8 cellular contexts compared by ENCODE assay signal in the genomic region with DNA sequence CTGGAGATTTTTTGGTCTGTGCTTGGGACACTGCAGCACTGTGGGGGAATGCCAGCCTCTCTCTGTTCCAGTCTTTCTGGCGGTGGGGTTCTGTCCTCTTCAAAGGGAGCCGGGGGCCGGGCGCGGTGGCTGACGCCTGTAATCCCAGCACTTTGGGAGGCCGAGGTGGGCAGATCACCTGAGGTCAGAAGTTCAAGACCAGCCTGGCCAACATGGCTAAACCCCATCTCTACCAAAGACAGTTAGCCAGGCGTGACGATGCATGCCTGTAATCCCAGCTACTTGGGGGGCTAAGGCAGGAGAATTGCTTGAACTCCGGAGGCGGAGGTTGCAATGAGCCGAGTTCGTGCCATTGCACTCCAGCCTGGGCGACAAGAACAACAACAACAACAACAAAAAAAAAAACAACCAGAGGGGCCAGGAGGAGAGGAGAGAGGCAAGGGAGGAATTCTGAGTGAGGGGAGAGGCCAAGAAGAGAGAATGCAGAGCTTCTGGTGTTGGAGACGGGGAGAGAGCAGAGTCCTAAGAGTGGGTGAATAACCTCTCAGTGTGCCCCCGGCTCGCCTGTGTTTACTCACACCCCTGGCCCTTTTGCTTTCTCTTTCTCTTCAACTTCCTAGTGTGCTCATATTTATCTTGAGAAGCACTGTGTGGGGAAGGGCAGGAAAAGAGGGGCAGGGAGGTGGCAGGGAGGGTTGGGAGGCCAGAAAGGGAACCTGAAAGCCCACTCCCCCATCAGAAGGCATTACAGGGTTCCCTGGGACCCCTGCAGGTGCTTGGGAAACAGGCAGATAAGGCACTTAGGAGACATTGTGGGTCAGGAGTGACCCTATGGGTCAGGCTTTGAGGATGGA. TPM values are rescaled to one million over a fixed set of nuclear protein-coding genes. Genes with fewer than 3 reads are reported as not detected.
DNase-seq lines count a peak whose midpoint lies in the region; ATAC-seq and TF ChIP-seq lines count a peak whose summit lies in the region.

No MANE protein-coding gene starts in this region.

- peak overlapping the region; percentile 52 for H2AFZ ChIP-seq in Loucy (ENCODE audit: low read length)
- peak overlapping the region; percentile 36 for H2AFZ ChIP-seq in mesenchymal stem cell (ENCODE audit: low read depth, low read length)

- H3K36me3 Mint-ChIP-seq in activated naive CD4-positive, alpha-beta T cell treated with anti-CD3 and anti-CD28 coated beads, Interleukin-2, amount 50 U/mL, for 24 hours: peaks cover 5% of the 10 kb centered on the region

- peak overlapping the region; percentile 74 for H4K8ac ChIP-seq in mesenchymal stem cell (ENCODE audit: low read length)

- no peak for TF ChIP-seq CTCF in Loucy (conservative IDR thresholded peaks at IDR 0.05; ENCODE audit: low read length)

- no peaks in the 10 kb centered on the region for H3K9me3 ChIP-seq in Loucy (ENCODE audit: insufficient read depth, low read depth, low read length)
- H3K9me3 ChIP-seq in mesenchymal stem cell (ENCODE audit: control insufficient read depth, low read length): no peaks in the 10 kb centered on the region

- H3K27me3 Mint-ChIP-seq in activated naive CD4-positive, alpha-beta T cell treated with anti-CD3 and anti-CD28 coated beads, Interleukin-2, amount 50 U/mL, for 24 hours: no peaks in the 10 kb centered on the region

- no peaks in the 10 kb centered on the region for H3K27me3 ChIP-seq in Loucy (ENCODE audit: insufficient read depth, low read length, poor library complexity, severe bottlenecking)
- H3K27me3 ChIP-seq in mesenchymal stem cell (ENCODE audit: control insufficient read depth in 1 of 2, insufficient read depth in 1 of 2, low read length in 2 of 2): no peaks in the 10 kb centered on the region

- H3K27ac ChIP-seq in mesenchymal stem cell (ENCODE audit: low read length, poor library complexity, severe bottlenecking): peak overlapping the region; percentile 6

- no peaks in the 10 kb centered on the region for H3K9me3 Mint-ChIP-seq in activated naive CD4-positive, alpha-beta T cell treated with anti-CD3 and anti-CD28 coated beads, Interleukin-2, amount 50 U/mL, for 24 hours

- H3K9me2 ChIP-seq in Loucy (replicated peaks; ENCODE audit: low read depth, low read length): no peaks in the 10 kb centered on the region

- peak overlapping the region; percentile 93 for H3K9ac ChIP-seq in Loucy (ENCODE audit: low read depth, low read length, poor library complexity, severe bottlenecking)
- peak overlapping the region; percentile 35 for H3K9ac ChIP-seq in mesenchymal stem cell (ENCODE audit: low read length)

- peak overlapping the region in 1 of 2 experiments; percentile 52 for H3K18ac ChIP-seq in mesenchymal stem cell (ENCODE audit: low read depth in 1 of 2, low read length in 2 of 2)

- peak overlapping the region; percentile 70 for H4K91ac ChIP-seq in mesenchymal stem cell (ENCODE audit: low read length)

- H3K4me3 ChIP-seq in Loucy (ENCODE audit: low read length, poor library complexity, severe bottlenecking) (peak overlapping the region; percentile 90), mesenchymal stem cell (ENCODE audit: insufficient read depth in 1 of 2, low read depth in 1 of 2, low read length in 2 of 2) (no peak overlapping the region)

- H3K36me3 ChIP-seq in Loucy (ENCODE audit: insufficient read depth, low read length): no peaks in the 10 kb centered on the region
- H3K36me3 ChIP-seq in mesenchymal stem cell (ENCODE audit: control insufficient read depth in 1 of 2, insufficient read depth in 2 of 2, low read depth in 1 of 2, low read length in 2 of 2): peaks cover 0 to 3% of the 10 kb centered on the region in 2 experiments

- no peak overlapping the region for H2BK5ac ChIP-seq in mesenchymal stem cell (ENCODE audit: low read depth, low read length, poor library complexity, severe bottlenecking)

- no peak overlapping the region for H2BK120ac ChIP-seq in mesenchymal stem cell (ENCODE audit: low read depth, low read length)

- peak overlapping the region; percentile 51 to 62 for H2BK12ac ChIP-seq in mesenchymal stem cell (ENCODE audit: low read length in 2 of 2)

- no peak overlapping the region for H3K23ac ChIP-seq in mesenchymal stem cell (ENCODE audit: low read length in 2 of 2)

- H3K4me1 ChIP-seq in Loucy (ENCODE audit: insufficient read depth, low read length, poor library complexity, severe bottlenecking) (peaks cover 37% of the 10 kb centered on the region), mesenchymal stem cell (ENCODE audit: control insufficient read depth, insufficient read depth, low read depth, low read length) (peaks cover 29% of the 10 kb centered on the region)

- peaks cover 7% of the 10 kb centered on the region for H4K20me1 ChIP-seq in Loucy (ENCODE audit: insufficient read depth, low read length, poor library complexity, severe bottlenecking)

- peak overlapping the region; percentile 13 to 57 for H3K4ac ChIP-seq in mesenchymal stem cell (ENCODE audit: low read depth in 1 of 2, low read length in 2 of 2)

- peaks cover 16% of the 10 kb centered on the region for H3K79me1 ChIP-seq in mesenchymal stem cell (replicated peaks; ENCODE audit: low read length, poor library complexity, severe bottlenecking)

- H3K4me3 Mint-ChIP-seq in activated naive CD4-positive, alpha-beta T cell treated with anti-CD3 and anti-CD28 coated beads, Interleukin-2, amount 50 U/mL, for 24 hours: peak overlapping the region; percentile 98

- peak overlapping the region; percentile 81 for H3K4me2 ChIP-seq in Loucy (ENCODE audit: low read depth, low read length, poor library complexity, severe bottlenecking)
- H3K4me2 ChIP-seq in mesenchymal stem cell (ENCODE audit: low read length, poor library complexity, severe bottlenecking): peak overlapping the region; percentile 40

- peaks cover 50% of the 10 kb centered on the region for H3K4me1 Mint-ChIP-seq in activated naive CD4-positive, alpha-beta T cell treated with anti-CD3 and anti-CD28 coated beads, Interleukin-2, amount 50 U/mL, for 24 hours

- peak overlapping the region; percentile 54 for H2AK5ac ChIP-seq in mesenchymal stem cell (ENCODE audit: low read length, severe bottlenecking)

- peaks cover 52% of the 10 kb centered on the region for H3K79me2 ChIP-seq in Loucy (ENCODE audit: insufficient read depth, low read length)

- WGBS in mesenchymal stem cell: 92% methylated on average over 9 of the region's 17 CpGs

- DNase-seq in Ammon's horn (ENCODE audit: low spot score) (peak; percentile 20), mesenchymal stem cell (peak; percentile 79), NCI-H2196 treated with DMSO at 0.1 percent for 48 hours (lab: John Stamatoyannopoulos, UW; ENCODE audit: unreplicated experiment) (no peak), DMS 273 treated with DMSO at 0.1 percent for 48 hours (lab: John Stamatoyannopoulos, UW) (no peak), NCI-H69 (lab: John Stamatoyannopoulos, UW) (no peak), left lobe of liver (ENCODE audit: low spot score) (no peak)

- no peak overlapping the region for H3K14ac ChIP-seq in mesenchymal stem cell (ENCODE audit: low read length in 2 of 2)

- no peak overlapping the region for H2BK15ac ChIP-seq in mesenchymal stem cell (ENCODE audit: low read depth, poor library complexity, severe bottlenecking)

- H3F3A ChIP-seq in Loucy (ENCODE audit: low read depth): no peaks in the 10 kb centered on the region

- peak overlapping the region; percentile 97 for H3K27ac Mint-ChIP-seq in activated naive CD4-positive, alpha-beta T cell treated with anti-CD3 and anti-CD28 coated beads, Interleukin-2, amount 50 U/mL, for 24 hours

- no peak for ATAC-seq in left lobe of liver

RNA-seq across cellular contexts. Expression of a gene that starts 3.2 kb away (rescaled TPM):
- polyA plus RNA-seq in mesenchymal stem cell (2013, experiment 1 of 2): 293 TPM
- 300 TPM for polyA plus RNA-seq in mesenchymal stem cell (2013, experiment 2 of 2)
- total RNA-seq in left lobe of liver: 69.3 TPM

RNA-seq across cellular contexts. Expression of a gene that starts 16.4 kb away (rescaled TPM):
- polyA plus RNA-seq in mesenchymal stem cell (2013, experiment 1 of 2): 2.0 TPM
- polyA plus RNA-seq in mesenchymal stem cell (2013, experiment 2 of 2): 2.0 TPM
- 7.6 TPM for total RNA-seq in left lobe of liver

RNA-seq across cellular contexts. Expression of a gene that starts 29.2 kb away (rescaled TPM):
- 16.5 TPM for polyA plus RNA-seq in mesenchymal stem cell (2013, experiment 1 of 2)
- 16.2 TPM for polyA plus RNA-seq in mesenchymal stem cell (2013, experiment 2 of 2)
- 24.1 TPM for total RNA-seq in left lobe of liver

RNA-seq across cellular contexts. Expression of a gene that starts 38.1 kb away (rescaled TPM):
- 28.9 TPM for polyA plus RNA-seq in mesenchymal stem cell (2013, experiment 1 of 2)
- 26.9 TPM for polyA plus RNA-seq in mesenchymal stem cell (2013, experiment 2 of 2)
- 22.9 TPM for total RNA-seq in left lobe of liver

Comparison
In these comparisons a context has a peak if more than half of its experiments do, and no peak if none do; other contexts are left out.
1. DNase-seq: peak in Ammon's horn (single experiment) and mesenchymal stem cell (single experiment); none in NCI-H2196 treated with DMSO at 0.1 percent for 48 hours (single experiment), DMS 273 treated with DMSO at 0.1 percent for 48 hours (single experiment), NCI-H69 (single experiment) and left lobe of liver (single experiment).